Comparison of ENCODE assay signal across 11 cellular contexts in the genomic region with DNA sequence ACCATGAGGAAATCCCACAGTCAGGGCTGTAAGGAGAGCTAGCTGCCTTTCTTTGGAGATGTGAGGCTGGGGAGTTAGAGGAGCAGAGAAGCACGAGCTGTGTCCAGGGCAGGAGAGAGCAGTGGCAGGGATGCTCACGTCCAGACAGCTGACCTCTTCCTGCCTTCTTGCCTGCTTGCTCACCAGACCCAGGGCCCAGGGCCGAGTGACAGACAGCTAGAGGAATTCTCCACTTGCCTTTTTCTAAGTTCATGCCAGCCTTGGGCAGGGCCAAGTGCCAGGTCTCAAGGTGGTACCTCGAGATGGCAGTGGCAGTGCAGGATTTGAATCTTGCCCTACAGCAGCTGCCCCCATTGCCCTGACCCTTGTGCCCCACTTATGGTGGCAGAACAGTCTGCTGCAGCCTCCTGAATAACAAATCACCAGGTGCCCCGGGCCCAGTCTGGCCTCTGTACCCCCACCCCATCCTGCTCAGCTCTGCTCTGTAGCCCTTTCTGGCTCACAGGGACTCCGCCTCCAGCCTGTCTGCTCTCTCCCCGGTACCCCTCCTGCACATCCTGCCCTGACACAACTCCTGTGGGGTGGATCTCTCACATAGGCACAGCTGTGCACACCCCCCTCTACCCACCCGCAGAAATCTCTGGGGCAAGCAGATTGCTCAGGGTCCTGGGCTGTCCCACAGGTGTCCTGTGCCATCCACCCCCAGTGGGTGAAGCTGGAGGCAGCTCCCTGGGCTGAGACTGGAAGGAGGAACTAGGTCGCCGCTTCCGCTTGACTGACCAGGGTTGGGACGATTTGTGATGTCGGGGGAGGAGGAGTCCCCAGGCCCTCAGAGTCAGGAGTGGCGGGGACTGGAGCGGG. TPM values are rescaled to one million over a fixed set of nuclear protein-coding genes. Genes with fewer than 3 reads are reported as not detected.
DNase-seq lines count a peak whose midpoint lies in the region; ATAC-seq, FAIRE-seq and TF ChIP-seq lines count a peak whose summit lies in the region.
"Had no signal": no experiment of that assay in that cellular context is flagged by ENCODE, and none has a peak within 500 bp of the region (broad histone marks: within the 10 kb centered on the region; RNA-seq: fewer than 3 reads in every experiment).

No MANE protein-coding gene starts in this region.

- TF ChIP-seq POLR2A in A549 (IDR thresholded peaks at IDR 0.05; ENCODE audit: low read length) = no peak

- H3K36me3 Mint-ChIP-seq in activated CD8-positive, alpha-beta T cell treated with anti-CD3 and anti-CD28 coated beads for 36 hours (ENCODE audit: low read depth) = peaks cover 14% of the 10 kb centered on the region

- no peak overlapping the region for H3K4me2 ChIP-seq in A549
- H3K4me2 ChIP-seq in SK-N-SH = peak overlapping the region; percentile 30; the same call in 1 of the 2 replicates
- H3K4me2 ChIP-seq: PC-9 had no signal

- intact Hi-C loops in activated CD8-positive, alpha-beta T cell treated with anti-CD3 and anti-CD28 coated beads for 36 hours (cut with micrococcal nuclease) = no loop called here

- TF ChIP-seq EP300 in A549 (IDR thresholded peaks at IDR 0.05) = no peak
- no peak for TF ChIP-seq EP300 in SK-N-SH (IDR thresholded peaks at IDR 0.05; ENCODE audit: borderline replicate concordance in 1 of 2, low read depth in 1 of 2, low read length in 1 of 2)

- TF ChIP-seq RAD21 in A549 (conservative IDR thresholded peaks at IDR 0.05 in 1 of 2, IDR thresholded peaks at IDR 0.05 in 1 of 2) (no peak), SK-N-SH (IDR thresholded peaks at IDR 0.05; ENCODE audit: low read length) (no peak)

- no peaks in the 10 kb centered on the region for H3K9me2 ChIP-seq in SK-N-SH

- H3K4me1 ChIP-seq in A549 (no peaks in the 10 kb centered on the region; the same call in 2 of the 3 replicates), SK-N-SH (ENCODE audit: control insufficient read depth in 1 of 2, insufficient read depth in 2 of 2, low read depth in 1 of 2, low read length in 1 of 2) (peaks cover 12 to 15% of the 10 kb centered on the region in 2 experiments; a peak in 3 of 4 replicates)

- no peak overlapping the region for H3K27ac ChIP-seq in A549
- H3K27ac ChIP-seq in SK-N-SH (ENCODE audit: low read depth in 2 of 2, low read length in 1 of 2) = no peak overlapping the region
- H3K27ac ChIP-seq: heart right ventricle, PC-9 had no signal

- no peaks in the 10 kb centered on the region for H3K9me3 Mint-ChIP-seq in activated CD8-positive, alpha-beta T cell treated with anti-CD3 and anti-CD28 coated beads for 36 hours

- H2AFZ ChIP-seq in SK-N-SH (ENCODE audit: low read depth) = no peak overlapping the region
- H2AFZ ChIP-seq: PC-9 had no signal

- no peaks in the 10 kb centered on the region for H3K4me1 Mint-ChIP-seq in activated CD8-positive, alpha-beta T cell treated with anti-CD3 and anti-CD28 coated beads for 36 hours (ENCODE audit: low read depth)

- FAIRE-seq in A549 (lab: Jason Lieb, UNC) = no peak

- DNase-seq in A549 (ENCODE audit: low read depth in 1 of 2, low spot score in 1 of 2) (no peak), SK-N-SH (peak; percentile 74), glomerular visceral epithelial cell (ENCODE audit: extremely low spot score) (peak; percentile 78), epidermal melanocyte (ENCODE audit: insufficient read length, low spot score) (no peak), NOMO-1 treated with dmso at 0.1 percent for 144 hours (lab: John Stamatoyannopoulos, UW; ENCODE audit: unreplicated experiment) (no peak)
- DNase-seq in activated CD8-positive, alpha-beta T cell treated with anti-CD3 and anti-CD28 coated beads for 36 hours = no peak
- DNase-seq: activated gamma-delta T cell, heart right ventricle had no signal

- no peak overlapping the region for H3K9ac ChIP-seq in SK-N-SH

- H3K27ac Mint-ChIP-seq in activated CD8-positive, alpha-beta T cell treated with anti-CD3 and anti-CD28 coated beads for 36 hours = no peak overlapping the region

- H3K4me3 Mint-ChIP-seq in activated CD8-positive, alpha-beta T cell treated with anti-CD3 and anti-CD28 coated beads for 36 hours = no peak overlapping the region

- CTCF ChIA-PET in A549 (lab: Yijun Ruan, JAX) = interaction anchor here (0.8 to 3.5 kb wide), 15 partner anchors 8 to 177 kb away, joined by 3 to 27 read pairs (median 5); a partner anchor contains a TSS
- CTCF ChIA-PET in SK-N-SH (lab: Yijun Ruan, JAX) = interaction anchor here (0.8 to 98.1 kb wide), 7 partner anchors 19 to 176 kb away, joined by 3 to 3869 read pairs (median 5); a partner anchor contains a TSS
- CTCF ChIA-PET in activated CD8-positive, alpha-beta T cell treated with anti-CD3 and anti-CD28 coated beads for 36 hours (lab: Charles Lee) = interaction anchor here (0.8 to 1.6 kb wide), 4 partner anchors 9 to 43 kb away, joined by 3 to 7 read pairs (median 6); no protein-coding TSS in a partner anchor

- H3K9me3 ChIP-seq in A549 (no peaks in the 10 kb centered on the region), SK-N-SH (no peaks in the 10 kb centered on the region)
- H3K9me3 ChIP-seq: heart right ventricle had no signal

- H3K4me3 ChIP-seq in A549 = no peak overlapping the region
- no peak overlapping the region for H3K4me3 ChIP-seq in SK-N-SH (ENCODE audit: low read depth in 2 of 2, low read length in 1 of 2)
- H3K4me3 ChIP-seq: heart right ventricle, PC-9 had no signal

- peak; percentile 45 to 62; a peak in 4 of 6 replicates for ATAC-seq in A549
- ATAC-seq in GM19438 (IDR thresholded peaks at IDR 0.05; ENCODE audit: low read depth, unreplicated experiment) = peak; percentile 73
- ATAC-seq in activated CD8-positive, alpha-beta T cell treated with anti-CD3 and anti-CD28 coated beads for 36 hours = no peak
- ATAC-seq in GM18861 (IDR thresholded peaks at IDR 0.05; ENCODE audit: unreplicated experiment) = no peak

- peaks cover 3% of the 10 kb centered on the region for H3F3A ChIP-seq in SK-N-SH (replicated peaks; ENCODE audit: insufficient read depth)

- POLR2A ChIA-PET in A549 (lab: Yijun Ruan, JAX) = interaction anchor here (1.1 kb wide), 1 partner anchor 39 kb away, joined by 3 read pairs; a partner anchor contains a TSS
- POLR2A ChIA-PET in SK-N-SH (lab: Yijun Ruan, JAX) = interaction anchor here (0.9 to 1.4 kb wide), 2 partner anchors 9 to 29 kb away, joined by 4 to 5 read pairs; no protein-coding TSS in a partner anchor
- POLR2A ChIA-PET in activated CD8-positive, alpha-beta T cell treated with anti-CD3 and anti-CD28 coated beads for 36 hours (lab: Charles Lee) = no interaction called here

- 0 out of 2 replicates have a peak, but pooled peaks cover 3% of the 10 kb centered on the region for H4K20me1 ChIP-seq in SK-N-SH (ENCODE audit: insufficient read depth)

- H3K79me2 ChIP-seq in SK-N-SH (ENCODE audit: insufficient read depth) = no peaks in the 10 kb centered on the region

- TF ChIP-seq CTCF in A549 (IDR thresholded peaks at IDR 0.05) (no peak), SK-N-SH (IDR thresholded peaks at IDR 0.05) (no peak)
- TF ChIP-seq CTCF in activated CD8-positive, alpha-beta T cell treated with anti-CD3 and anti-CD28 coated beads for 36 hours (IDR thresholded peaks at IDR 0.05) = no peak

- H3K27me3 ChIP-seq in SK-N-SH (ENCODE audit: insufficient read depth) = no peaks in the 10 kb centered on the region
- H3K27me3 ChIP-seq: heart right ventricle had no signal

- WGBS in A549 (ENCODE audit: missing lambda C conversion rate) = 66% methylated on average over 15 of the region's 15 CpGs
- WGBS in SK-N-SH (ENCODE audit: low lambda C conversion rate) = 64% methylated on average over 15 of the region's 15 CpGs

- H3K27me3 Mint-ChIP-seq in activated CD8-positive, alpha-beta T cell treated with anti-CD3 and anti-CD28 coated beads for 36 hours = no peaks in the 10 kb centered on the region

- peaks cover 0 to 25% of the 10 kb centered on the region in 2 experiments for H3K36me3 ChIP-seq in SK-N-SH (replicated peaks in 1 of 2; ENCODE audit: control insufficient read depth in 1 of 2, insufficient read depth in 2 of 2, low read length in 1 of 2)

RNA-seq across cellular contexts. Expression of a gene that starts 26.0 kb away (rescaled TPM):
- polyA plus RNA-seq in A549 (2011; rRNA removed) = 0.15 and 0.17 TPM in 2 replicates
- 0.16 and 0.21 TPM in 2 replicates for polyA plus RNA-seq in A549 (2012; cell fraction: cytosol; rRNA removed)
- polyA plus RNA-seq in A549 (2012; cell fraction: nucleus; rRNA removed) = 2.9 and 3.4 TPM in 2 replicates
- polyA plus RNA-seq in A549 (2017; fragmentation: RNase III; extraction: RNeasy Plus Mini Kit Qiagen cat#74134 plus additional on column Dnase treatment) = 0.28 to 0.77 TPM (median 0.40 TPM) in 3 replicates
- polyA minus RNA-seq in A549 (2011; rRNA and poly(A)+ RNA removed) = 0.24 and 0.45 TPM in 2 replicates
- 0.39 and 0.45 TPM in 2 replicates for polyA plus RNA-seq in SK-N-SH (2012; rRNA removed)
- 0.05 and 0.08 TPM in 2 replicates for polyA plus RNA-seq in SK-N-SH (2012; cell fraction: cytosol; rRNA removed)
- 4.1 and 9.2 TPM in 2 replicates for polyA plus RNA-seq in SK-N-SH (2012; cell fraction: nucleus; rRNA removed)
- not detected for total RNA-seq in activated CD8-positive, alpha-beta T cell treated with anti-CD3 and anti-CD28 coated beads for 36 hours

RNA-seq across cellular contexts. Expression of a gene that starts 39.1 kb away (rescaled TPM):
- polyA plus RNA-seq in A549 (2011; rRNA removed) (32.5 and 33.0 TPM in 2 replicates), A549 (2017; fragmentation: RNase III; extraction: RNeasy Plus Mini Kit Qiagen cat#74134 plus additional on column Dnase treatment) (43.3 to 51.8 TPM (median 44.5 TPM) in 3 replicates), SK-N-SH (2012; rRNA removed) (86.7 and 89.5 TPM in 2 replicates)
- polyA plus RNA-seq in A549 (2012; cell fraction: cytosol; rRNA removed) = 50.7 and 61.9 TPM in 2 replicates
- polyA plus RNA-seq in A549 (2012; cell fraction: nucleus; rRNA removed) = 91.7 and 96.4 TPM in 2 replicates
- polyA minus RNA-seq in A549 (2011; rRNA and poly(A)+ RNA removed) = 21.3 and 32.0 TPM in 2 replicates
- 38.8 and 57.6 TPM in 2 replicates for polyA plus RNA-seq in SK-N-SH (2012; cell fraction: cytosol; rRNA removed)
- 126 and 203 TPM in 2 replicates for polyA plus RNA-seq in SK-N-SH (2012; cell fraction: nucleus; rRNA removed)
- total RNA-seq in activated CD8-positive, alpha-beta T cell treated with anti-CD3 and anti-CD28 coated beads for 36 hours = 10 to 100 TPM; 20.0 to 24.3 TPM

RNA-seq across cellular contexts. Expression of a gene that starts 57.6 kb away (rescaled TPM):
- polyA plus RNA-seq in A549 (2011; rRNA removed) (42.9 and 43.4 TPM in 2 replicates), A549 (2017; fragmentation: RNase III; extraction: RNeasy Plus Mini Kit Qiagen cat#74134 plus additional on column Dnase treatment) (63.7 to 74.3 TPM (median 71.4 TPM) in 3 replicates), SK-N-SH (2012; rRNA removed) (117 and 190 TPM in 2 replicates)
- 46.5 and 51.1 TPM in 2 replicates for polyA plus RNA-seq in A549 (2012; cell fraction: cytosol; rRNA removed)
- polyA plus RNA-seq in A549 (2012; cell fraction: nucleus; rRNA removed) = 195 and 238 TPM in 2 replicates
- 48.7 and 56.5 TPM in 2 replicates for polyA minus RNA-seq in A549 (2011; rRNA and poly(A)+ RNA removed)
- 38.1 and 64.6 TPM in 2 replicates for polyA plus RNA-seq in SK-N-SH (2012; cell fraction: cytosol; rRNA removed)
- 744 and 872 TPM in 2 replicates for polyA plus RNA-seq in SK-N-SH (2012; cell fraction: nucleus; rRNA removed)
- 10 to 100 TPM; 35.5 to 42.4 TPM for total RNA-seq in activated CD8-positive, alpha-beta T cell treated with anti-CD3 and anti-CD28 coated beads for 36 hours

RNA-seq across cellular contexts. Expression of a gene that starts 59.7 kb away (rescaled TPM):
- polyA plus RNA-seq in A549 (2011; rRNA removed) (not detected in 2 replicates), A549 (2017; fragmentation: RNase III; extraction: RNeasy Plus Mini Kit Qiagen cat#74134 plus additional on column Dnase treatment) (0.04 TPM in 1 of 3 replicates, not detected in the others), SK-N-SH (2012; rRNA removed) (not detected in 2 replicates)
- polyA plus RNA-seq in A549 (2012; cell fraction: cytosol; rRNA removed) = 0.03 TPM in 1 of 2 replicates, not detected in the other
- 0.02 TPM in 1 of 2 replicates, not detected in the other for polyA plus RNA-seq in A549 (2012; cell fraction: nucleus; rRNA removed)
- not detected in 2 replicates for polyA minus RNA-seq in A549 (2011; rRNA and poly(A)+ RNA removed)
- polyA plus RNA-seq in SK-N-SH (2012; cell fraction: cytosol; rRNA removed) = not detected in 2 replicates
- not detected in 2 replicates for polyA plus RNA-seq in SK-N-SH (2012; cell fraction: nucleus; rRNA removed)
- total RNA-seq in activated CD8-positive, alpha-beta T cell treated with anti-CD3 and anti-CD28 coated beads for 36 hours = not detected
- total RNA-seq: heart right ventricle, PC-9 had no signal
- polyA plus RNA-seq: heart right ventricle had no signal

Comparison
In these comparisons a context has a peak if more than half of its experiments do, and no peak if none do; other contexts are left out.
1. ATAC-seq: peak in A549 (2 of 2) and GM19438 (single experiment); none in activated CD8-positive, alpha-beta T cell treated with anti-CD3 and anti-CD28 coated beads for 36 hours (single experiment) and GM18861 (single experiment).
2. DNase-seq: peak in SK-N-SH (single experiment) and glomerular visceral epithelial cell (single experiment); none in A549 (0 of 2), activated CD8-positive, alpha-beta T cell treated with anti-CD3 and anti-CD28 coated beads for 36 hours (single experiment), epidermal melanocyte (single experiment) and NOMO-1 treated with dmso at 0.1 percent for 144 hours (single experiment).